Comparison of ENCODE assay signal across 9 cellular contexts in genomic region chr7:151695856-151696555, GRCh38.
A peak's percentile ranks its signal among the peaks of the same experiment; 100 is the strongest.
DNase-seq lines count a peak whose midpoint lies in the region; ATAC-seq lines count a peak whose summit lies in the region.
"Had no signal": no experiment of that assay in that cellular context is flagged by ENCODE, and none has a peak within 500 bp of the region (broad histone marks: within the 10 kb centered on the region; RNA-seq: fewer than 3 reads in every experiment).

No MANE protein-coding gene starts in this region.

- DNase-seq in DMS153 (lab: John Stamatoyannopoulos, UW) (peak; percentile 47), NCI-H345 (lab: John Stamatoyannopoulos, UW) (peak; percentile 47), nucleus accumbens (lab: John Stamatoyannopoulos, UW) (peak in 36 of 56 donors; percentile 13 to 72 (median 36)), HAP-1 (ENCODE audit: low spot score in 2 of 2) (no peak), NOMO-1 (lab: John Stamatoyannopoulos, UW; ENCODE audit: unreplicated experiment in 2 of 2) (no peak)
- DNase-seq: foreskin fibroblast had no signal

- no peaks in the 10 kb centered on the region for H3K9me3 ChIP-seq in HAP-1

- H3K36me3 ChIP-seq in HAP-1 (replicated peaks): no peaks in the 10 kb centered on the region

- H3K4me1 ChIP-seq in HAP-1: no peaks in the 10 kb centered on the region

- H3K4me3 ChIP-seq in HAP-1: no peak overlapping the region

- in situ Hi-C loops in HAP-1 (cut with MboI; ENCODE audit: low sequenced_read_pairs): no loop called here

- peak; percentile 80 for ATAC-seq in esophagus mucosa
- ATAC-seq in HG02884 (IDR thresholded peaks at IDR 0.05; ENCODE audit: unreplicated experiment): no peak
- ATAC-seq in GM21381 (IDR thresholded peaks at IDR 0.05; ENCODE audit: unreplicated experiment): no peak

- no peaks in the 10 kb centered on the region for H3K27me3 ChIP-seq in HAP-1 (ENCODE audit: low read depth)

Comparison
In these comparisons a context has a peak if more than half of its experiments do, and no peak if none do; other contexts are left out.
1. DNase-seq: peak in DMS153 (single experiment), NCI-H345 (single experiment) and nucleus accumbens (36 of 56); none in HAP-1 (0 of 2) and NOMO-1 (0 of 2).